1 cellular context compared by ENCODE assay signal in the genomic region with DNA sequence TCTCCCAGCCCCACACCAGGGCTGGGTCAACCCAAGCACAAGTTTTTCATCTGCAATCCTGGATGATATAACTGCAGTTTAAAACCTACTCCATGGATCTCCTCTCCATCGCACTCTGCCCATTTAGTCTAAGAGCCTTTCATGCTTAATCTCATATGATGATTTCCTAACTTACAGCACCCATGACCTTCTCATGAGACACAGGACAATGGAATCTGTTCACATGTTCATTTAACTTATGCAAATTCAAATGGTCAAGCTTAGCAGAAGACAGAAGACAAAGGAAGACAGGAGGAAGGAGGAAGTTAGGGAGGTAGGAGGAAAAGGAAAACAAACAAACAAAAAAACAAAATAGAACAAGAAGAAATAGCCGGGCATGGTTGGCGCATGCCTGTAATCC.
TF ChIP-seq lines count a peak whose summit lies in the region.

No MANE protein-coding gene starts in this region.

TF ChIP-seq in GM12878, 131 proteins besides CTCF, POLR2A, EP300 and RAD21:
- TF ChIP-seq JUND (IDR thresholded peaks at IDR 0.05; ENCODE audit: low read depth, low read length), result no peak
- no peak for TF ChIP-seq NFIC (IDR thresholded peaks at IDR 0.05; ENCODE audit: low read depth, low read length)
- no peak for TF ChIP-seq ZNF24 (IDR thresholded peaks at IDR 0.05)
- no peak for TF ChIP-seq NR2C1 (IDR thresholded peaks at IDR 0.05)
- TF ChIP-seq MYB (IDR thresholded peaks at IDR 0.05; ENCODE audit: borderline replicate concordance, low read depth, low read length), result no peak
- TF ChIP-seq, protein P1, sequence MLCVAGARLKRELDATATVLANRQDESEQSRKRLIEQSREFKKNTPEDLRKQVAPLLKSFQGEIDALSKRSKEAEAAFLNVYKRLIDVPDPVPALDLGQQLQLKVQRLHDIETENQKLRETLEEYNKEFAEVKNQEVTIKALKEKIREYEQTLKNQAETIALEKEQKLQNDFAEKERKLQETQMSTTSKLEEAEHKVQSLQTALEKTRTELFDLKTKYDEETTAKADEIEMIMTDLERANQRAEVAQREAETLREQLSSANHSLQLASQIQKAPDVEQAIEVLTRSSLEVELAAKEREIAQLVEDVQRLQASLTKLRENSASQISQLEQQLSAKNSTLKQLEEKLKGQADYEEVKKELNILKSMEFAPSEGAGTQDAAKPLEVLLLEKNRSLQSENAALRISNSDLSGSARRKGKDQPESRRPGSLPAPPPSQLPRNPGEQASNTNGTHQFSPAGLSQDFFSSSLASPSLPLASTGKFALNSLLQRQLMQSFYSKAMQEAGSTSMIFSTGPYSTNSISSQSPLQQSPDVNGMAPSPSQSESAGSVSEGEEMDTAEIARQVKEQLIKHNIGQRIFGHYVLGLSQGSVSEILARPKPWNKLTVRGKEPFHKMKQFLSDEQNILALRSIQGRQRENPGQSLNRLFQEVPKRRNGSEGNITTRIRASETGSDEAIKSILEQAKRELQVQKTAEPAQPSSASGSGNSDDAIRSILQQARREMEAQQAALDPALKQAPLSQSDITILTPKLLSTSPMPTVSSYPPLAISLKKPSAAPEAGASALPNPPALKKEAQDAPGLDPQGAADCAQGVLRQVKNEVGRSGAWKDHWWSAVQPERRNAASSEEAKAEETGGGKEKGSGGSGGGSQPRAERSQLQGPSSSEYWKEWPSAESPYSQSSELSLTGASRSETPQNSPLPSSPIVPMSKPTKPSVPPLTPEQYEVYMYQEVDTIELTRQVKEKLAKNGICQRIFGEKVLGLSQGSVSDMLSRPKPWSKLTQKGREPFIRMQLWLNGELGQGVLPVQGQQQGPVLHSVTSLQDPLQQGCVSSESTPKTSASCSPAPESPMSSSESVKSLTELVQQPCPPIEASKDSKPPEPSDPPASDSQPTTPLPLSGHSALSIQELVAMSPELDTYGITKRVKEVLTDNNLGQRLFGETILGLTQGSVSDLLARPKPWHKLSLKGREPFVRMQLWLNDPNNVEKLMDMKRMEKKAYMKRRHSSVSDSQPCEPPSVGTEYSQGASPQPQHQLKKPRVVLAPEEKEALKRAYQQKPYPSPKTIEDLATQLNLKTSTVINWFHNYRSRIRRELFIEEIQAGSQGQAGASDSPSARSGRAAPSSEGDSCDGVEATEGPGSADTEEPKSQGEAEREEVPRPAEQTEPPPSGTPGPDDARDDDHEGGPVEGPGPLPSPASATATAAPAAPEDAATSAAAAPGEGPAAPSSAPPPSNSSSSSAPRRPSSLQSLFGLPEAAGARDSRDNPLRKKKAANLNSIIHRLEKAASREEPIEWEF (IDR thresholded peaks at IDR 0.05; ENCODE audit: insufficient replicate concordance, low read depth, low read length), result no peak
- TF ChIP-seq POLR2AphosphoS2 (IDR thresholded peaks at IDR 0.05; ENCODE audit: low read depth, low read length), result no peak
- TF ChIP-seq POLR2AphosphoS5 (IDR thresholded peaks at IDR 0.05; ENCODE audit: low read length), result no peak
- no peak for TF ChIP-seq ZNF622 (IDR thresholded peaks at IDR 0.05)
- TF ChIP-seq HDAC2 (IDR thresholded peaks at IDR 0.05), result no peak
- no peak for TF ChIP-seq CBFB (IDR thresholded peaks at IDR 0.05; ENCODE audit: low read depth)
- TF ChIP-seq GATAD2B (conservative IDR thresholded peaks at IDR 0.05; ENCODE audit: low read depth), result no peak
- TF ChIP-seq, protein P2, sequence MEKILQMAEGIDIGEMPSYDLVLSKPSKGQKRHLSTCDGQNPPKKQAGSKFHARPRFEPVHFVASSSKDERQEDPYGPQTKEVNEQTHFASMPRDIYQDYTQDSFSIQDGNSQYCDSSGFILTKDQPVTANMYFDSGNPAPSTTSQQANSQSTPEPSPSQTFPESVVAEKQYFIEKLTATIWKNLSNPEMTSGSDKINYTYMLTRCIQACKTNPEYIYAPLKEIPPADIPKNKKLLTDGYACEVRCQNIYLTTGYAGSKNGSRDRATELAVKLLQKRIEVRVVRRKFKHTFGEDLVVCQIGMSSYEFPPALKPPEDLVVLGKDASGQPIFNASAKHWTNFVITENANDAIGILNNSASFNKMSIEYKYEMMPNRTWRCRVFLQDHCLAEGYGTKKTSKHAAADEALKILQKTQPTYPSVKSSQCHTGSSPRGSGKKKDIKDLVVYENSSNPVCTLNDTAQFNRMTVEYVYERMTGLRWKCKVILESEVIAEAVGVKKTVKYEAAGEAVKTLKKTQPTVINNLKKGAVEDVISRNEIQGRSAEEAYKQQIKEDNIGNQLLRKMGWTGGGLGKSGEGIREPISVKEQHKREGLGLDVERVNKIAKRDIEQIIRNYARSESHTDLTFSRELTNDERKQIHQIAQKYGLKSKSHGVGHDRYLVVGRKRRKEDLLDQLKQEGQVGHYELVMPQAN (conservative IDR thresholded peaks at IDR 0.05), result no peak
- no peak for TF ChIP-seq TBL1XR1 (IDR thresholded peaks at IDR 0.05; ENCODE audit: low read depth, low read length)
